Comparison of ENCODE assay signal across 10 cellular contexts in the genomic region with DNA sequence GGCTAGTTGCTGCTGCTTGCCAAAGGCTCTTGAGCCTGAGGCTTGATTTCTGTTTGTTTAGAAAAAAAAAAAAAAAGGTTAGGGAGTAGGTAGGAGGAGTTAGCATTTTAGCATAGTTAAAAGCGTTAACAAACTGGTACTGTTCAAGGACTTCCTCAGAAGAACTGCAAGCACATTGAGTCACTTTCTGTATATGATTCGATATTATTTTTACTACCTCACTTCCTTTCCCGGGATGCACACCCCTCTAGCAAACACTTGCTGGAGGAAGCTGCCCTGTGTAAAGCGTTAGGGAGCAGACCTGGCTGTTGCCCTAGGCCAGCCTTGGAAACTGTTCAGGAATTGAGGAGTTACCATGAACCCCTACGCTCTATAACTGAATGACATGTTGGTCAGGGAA. TPM values are rescaled to one million over a fixed set of nuclear protein-coding genes. Genes with fewer than 3 reads are reported as not detected.
A peak's percentile ranks its signal among the peaks of the same experiment; 100 is the strongest.
DNase-seq lines count a peak whose midpoint lies in the region; ATAC-seq, FAIRE-seq and TF ChIP-seq lines count a peak whose summit lies in the region.
"Had no signal": no experiment of that assay in that cellular context is flagged by ENCODE, and none has a peak within 500 bp of the region (broad histone marks: within the 10 kb centered on the region; RNA-seq: fewer than 3 reads in every experiment).

No MANE protein-coding gene starts in this region.

- no peaks in the 10 kb centered on the region for H3K27me3 ChIP-seq in endothelial cell of umbilical vein (ENCODE audit: control insufficient read depth in 2 of 2, insufficient read depth in 2 of 2, low read length in 2 of 2)

- CTCF ChIA-PET in endothelial cell of umbilical vein (lab: Charles Lee) (interaction anchor here (1.6 kb wide), 1 partner anchor 15 kb away, joined by 4 read pairs; no protein-coding TSS in a partner anchor), RWPE1 (lab: Yijun Ruan, JAX) (interaction anchor here (1.5 kb wide), 1 partner anchor 16 kb away, joined by 6 read pairs; the partner anchor contains the start of gene CEP120)

- intact Hi-C loops in CD14-positive monocyte (cut with micrococcal nuclease) (no loop called here), endothelial cell of umbilical vein (cut with micrococcal nuclease) (loop anchor here (1.0 kb wide), 1 partner anchor 16 kb away; the partner anchor contains the start of gene CEP120)

- POLR2A ChIA-PET in endothelial cell of umbilical vein (lab: Charles Lee) (interaction anchor here (0.8 kb wide), 1 partner anchor 16 kb away, joined by 3 read pairs; the partner anchor contains the start of gene CEP120), RWPE1 (lab: Yijun Ruan, JAX; ENCODE audit: low non-redundant PET) (no interaction called here)

- no peaks in the 10 kb centered on the region for H3K9me1 ChIP-seq in endothelial cell of umbilical vein (replicated peaks; ENCODE audit: control insufficient read depth, extremely low read depth, insufficient read depth, low read length)

- H3K27ac ChIP-seq in endothelial cell of umbilical vein (ENCODE audit: insufficient read depth, low read depth, low read length) (no peak overlapping the region), RWPE1 (no peak overlapping the region)

- TF ChIP-seq CTCF in CD14-positive monocyte (IDR thresholded peaks at IDR 0.05) (no peak), endothelial cell of umbilical vein (IDR thresholded peaks at IDR 0.05; ENCODE audit: extremely low read depth in 1 of 2, insufficient read depth in 1 of 2, low read depth in 1 of 2, low read length in 2 of 2) (no peak), RWPE1 (conservative IDR thresholded peaks at IDR 0.05; ENCODE audit: low read depth) (no peak)

- no peaks in the 10 kb centered on the region for H3K79me2 ChIP-seq in endothelial cell of umbilical vein (ENCODE audit: control insufficient read depth, insufficient read depth, low read length)

- H4K20me1 ChIP-seq in endothelial cell of umbilical vein (replicated peaks; ENCODE audit: control insufficient read depth, extremely low read depth, insufficient read depth, low read length): no peaks in the 10 kb centered on the region

- FAIRE-seq in endothelial cell of umbilical vein (lab: Jason Lieb, UNC) (peak; percentile 96), GM19239 (lab: Jason Lieb, UNC) (no peak)
- FAIRE-seq: urothelium cell line had no signal

- peak overlapping the region in 1 of 2 donors; percentile 33 for H3K4me3 Mint-ChIP-seq in CD14-positive monocyte

- H3K9me3 ChIP-seq in endothelial cell of umbilical vein (replicated peaks; ENCODE audit: control insufficient read depth, insufficient read depth, low read length): no peaks in the 10 kb centered on the region

- H3K4me2 ChIP-seq in endothelial cell of umbilical vein (ENCODE audit: insufficient read depth, low read length): no peak overlapping the region

- H3K27ac Mint-ChIP-seq in CD14-positive monocyte: peak overlapping the region in 4 of 7 donors; percentile 36 to 83 (median 68)

- no peak for TF ChIP-seq POLR2A in endothelial cell of umbilical vein (IDR thresholded peaks at IDR 0.05; ENCODE audit: low read depth, low read length)

- peak overlapping the region; percentile 48 for H2AFZ ChIP-seq in endothelial cell of umbilical vein (ENCODE audit: low read depth, low read length)

- H3K9me3 Mint-ChIP-seq in CD14-positive monocyte: peaks cover 0 to 3% (median 0%) of the 10 kb centered on the region in 7 donors

- peaks cover 9% of the 10 kb centered on the region for H3K4me1 Mint-ChIP-seq in CD14-positive monocyte

- no TSS peak for BruUV-seq in endothelial cell of umbilical vein (replicated peaks; lab: Mats Ljungman, UMichigan)

- no peak overlapping the region for H3K4me3 ChIP-seq in endothelial cell of umbilical vein (replicated peaks in 1 of 3; ENCODE audit: insufficient read depth in 1 of 3, low read depth in 1 of 3, low read length in 3 of 3)

- dilution Hi-C loops in endothelial cell of umbilical vein (cut with MboI; ENCODE audit: extremely low pct_ligation_motif_present, low sequenced_read_pairs): no loop called here

- peaks cover 8% of the 10 kb centered on the region for H3K4me1 ChIP-seq in endothelial cell of umbilical vein (ENCODE audit: control insufficient read depth, extremely low read depth, insufficient read depth, low read length)

- DNase-seq in CD14-positive monocyte (ENCODE audit: low spot score) (no peak), NCI-H69 (lab: John Stamatoyannopoulos, UW) (peak; percentile 50), endothelial cell of umbilical vein (ENCODE audit: low read depth, low spot score) (peak; percentile 72), GM19239 (ENCODE audit: insufficient read length, low spot score) (no peak), RWPE1 (ENCODE audit: low spot score) (no peak)
- DNase-seq: OCI-M1 had no signal

- H3K27me3 Mint-ChIP-seq in CD14-positive monocyte (ENCODE audit: low read depth in 3 of 3): peaks cover 0 to 3% (median 2%) of the 10 kb centered on the region in 3 donors

- ATAC-seq in GM18498 (IDR thresholded peaks at IDR 0.05; ENCODE audit: unreplicated experiment): peak; percentile 68
- ATAC-seq in HG03025 (IDR thresholded peaks at IDR 0.05; ENCODE audit: low FRiP score, unreplicated experiment): no peak
- ATAC-seq in GM19395 (IDR thresholded peaks at IDR 0.05; ENCODE audit: unreplicated experiment): no peak

- H3K9ac ChIP-seq in endothelial cell of umbilical vein (replicated peaks; ENCODE audit: extremely low read depth, insufficient read depth, low read length): no peak overlapping the region

- no peaks in the 10 kb centered on the region for H3K36me3 Mint-ChIP-seq in CD14-positive monocyte

- no peaks in the 10 kb centered on the region for H3K36me3 ChIP-seq in endothelial cell of umbilical vein (ENCODE audit: control insufficient read depth in 2 of 2, extremely low read depth in 1 of 2, insufficient read depth in 2 of 2, low read length in 2 of 2)

TF ChIP-seq in endothelial cell of umbilical vein, 7 proteins besides CTCF, POLR2A, EP300 and RAD21:
- TF ChIP-seq, protein P1, sequence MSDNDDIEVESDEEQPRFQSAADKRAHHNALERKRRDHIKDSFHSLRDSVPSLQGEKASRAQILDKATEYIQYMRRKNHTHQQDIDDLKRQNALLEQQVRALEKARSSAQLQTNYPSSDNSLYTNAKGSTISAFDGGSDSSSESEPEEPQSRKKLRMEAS (IDR thresholded peaks at IDR 0.05; ENCODE audit: insufficient read depth, insufficient read length): no peak
- TF ChIP-seq MYC (IDR thresholded peaks at IDR 0.05; ENCODE audit: low read depth, low read length) (no peak), JUN (IDR thresholded peaks at IDR 0.05; ENCODE audit: borderline replicate concordance, insufficient read depth, insufficient read length, low read depth) (peak; percentile 32), GATA2 (IDR thresholded peaks at IDR 0.05; ENCODE audit: insufficient read depth, insufficient read length, low read depth, low read length) (peak; percentile 18), EZH2 (IDR thresholded peaks at IDR 0.05; ENCODE audit: borderline replicate concordance, low read depth, low read length, severe bottlenecking) (no peak), POLR2AphosphoS5 (IDR thresholded peaks at IDR 0.05; ENCODE audit: insufficient read depth, low read depth, low read length) (peak; percentile 41), FOS (IDR thresholded peaks at IDR 0.05; ENCODE audit: borderline replicate concordance, insufficient read depth, low read length) (peak; percentile 66)

RNA-seq across cellular contexts. Expression of gene CEP120, which starts 15.7 kb away (rescaled TPM):
- polyA plus RNA-seq in CD14-positive monocyte: 1 to 10 TPM; 6.6 to 7.2 TPM
- 15.0 and 18.8 TPM in 2 replicates for total RNA-seq in endothelial cell of umbilical vein
- polyA plus RNA-seq in endothelial cell of umbilical vein: 6.3 and 6.6 TPM in 2 replicates
- polyA plus RNA-seq in endothelial cell of umbilical vein (2011; cell fraction: cytosol; rRNA removed): 6.8 and 8.4 TPM in 2 replicates
- 16.9 and 20.9 TPM in 2 replicates for polyA plus RNA-seq in endothelial cell of umbilical vein (2011; cell fraction: nucleus; rRNA removed)
- 6.6 and 8.4 TPM in 2 replicates for polyA plus RNA-seq in endothelial cell of umbilical vein (2012)
- 43.9 TPM in 2 replicates for polyA minus RNA-seq in endothelial cell of umbilical vein
- 19.8 TPM for polyA minus RNA-seq in endothelial cell of umbilical vein (2011; cell fraction: cytosol; rRNA and poly(A)+ RNA removed)
- polyA minus RNA-seq in endothelial cell of umbilical vein (2011; cell fraction: nucleus; rRNA and poly(A)+ RNA removed): 40.2 and 40.3 TPM in 2 replicates

Comparison
In these comparisons a context has a peak if more than half of its experiments do, and no peak if none do; other contexts are left out.
1. DNase-seq: peak in NCI-H69 (single experiment) and endothelial cell of umbilical vein (single experiment); none in CD14-positive monocyte (single experiment), GM19239 (single experiment) and RWPE1 (single experiment).